ENCODE assay signal across 13 cellular contexts in genomic region chrX:75623535-75623934, GRCh38.
DNase-seq lines count a peak whose midpoint lies in the region; ATAC-seq, FAIRE-seq and TF ChIP-seq lines count a peak whose summit lies in the region.
"Had no signal": no experiment of that assay in that cellular context is flagged by ENCODE, and none has a peak within 500 bp of the region (broad histone marks: within the 10 kb centered on the region; RNA-seq: fewer than 3 reads in every experiment).

No MANE protein-coding gene starts in this region.

- TF ChIP-seq EP300 in HepG2 (IDR thresholded peaks at IDR 0.05; ENCODE audit: low read depth in 2 of 2, low read length in 2 of 2) (no peak), HepG2 (CRISPR knock-in tag; IDR thresholded peaks at IDR 0.05; ENCODE audit: borderline replicate concordance) (no peak)

- H3K36me3 ChIP-seq in HepG2 (replicated peaks in 1 of 2; ENCODE audit: control insufficient read depth in 1 of 2, insufficient read depth in 2 of 2, low read length in 2 of 2) (no peaks in the 10 kb centered on the region), right lobe of liver (no peaks in the 10 kb centered on the region), hepatocyte (replicated peaks; ENCODE audit: insufficient read depth, low read depth) (no peaks in the 10 kb centered on the region)
- H3K36me3 ChIP-seq: HAP-1 had no signal

- CTCF ChIA-PET in HepG2 (lab: Yijun Ruan, JAX; ENCODE audit: low intra/inter-chr PET ratio, low total read pairs): no interaction called here

- no peak overlapping the region for H3K4me2 ChIP-seq in HepG2 (ENCODE audit: low read depth, low read length)
- no peak overlapping the region for H3K4me2 ChIP-seq in hepatocyte

- no peak overlapping the region for H3K4me3 ChIP-seq in HepG2 (replicated peaks in 1 of 3; ENCODE audit: insufficient read depth in 1 of 3, low read depth in 2 of 3, low read length in 3 of 3)
- no peak overlapping the region for H3K4me3 ChIP-seq in right lobe of liver
- no peak overlapping the region for H3K4me3 ChIP-seq in hepatocyte
- H3K4me3 ChIP-seq: body of pancreas, HAP-1, skin epidermis had no signal

- no peaks in the 10 kb centered on the region for H3K4me1 ChIP-seq in HepG2 (ENCODE audit: insufficient read depth, low read length)
- H3K4me1 ChIP-seq in right lobe of liver: no peaks in the 10 kb centered on the region
- H3K4me1 ChIP-seq in hepatocyte (ENCODE audit: insufficient read depth): no peaks in the 10 kb centered on the region
- H3K4me1 ChIP-seq: body of pancreas, HAP-1 had no signal

- H3K27me3 ChIP-seq in HepG2 (ENCODE audit: control insufficient read depth in 1 of 2, insufficient read depth in 2 of 2, low read length in 2 of 2) (no peaks in the 10 kb centered on the region), right lobe of liver (no peaks in the 10 kb centered on the region), hepatocyte (no peaks in the 10 kb centered on the region)
- H3K27me3 ChIP-seq: body of pancreas had no signal

- 0 out of 2 replicates have a peak, but pooled peaks have one; percentile 20 for TF ChIP-seq CTCF in HepG2 (CRISPR knock-in tag; IDR thresholded peaks at IDR 0.05)
- TF ChIP-seq CTCF in right lobe of liver (IDR thresholded peaks at IDR 0.05): peak in 1 of 4 donors; percentile 8
- peak; percentile 19 for TF ChIP-seq CTCF in hepatocyte (IDR thresholded peaks at IDR 0.05; ENCODE audit: poor library complexity)

- TF ChIP-seq POLR2A in HepG2 (IDR thresholded peaks at IDR 0.05; ENCODE audit: insufficient read depth in 1 of 2, low read depth in 2 of 2, low read length in 2 of 2) (no peak), right lobe of liver (IDR thresholded peaks at IDR 0.05) (no peak)

- in situ Hi-C loops in HepG2 (cut with HindIII; ENCODE audit: extremely low pct_ligation_motif_present, low pct_unique_long_range_greater_than_20kb): loop anchor here (25.0 kb wide), 1 partner anchor 586 kb away; no protein-coding TSS in a partner anchor

- H3K27ac ChIP-seq in HepG2 (ENCODE audit: extremely low read length, insufficient read depth, low read length) (no peak overlapping the region), right lobe of liver (no peak overlapping the region), hepatocyte (no peak overlapping the region)
- H3K27ac ChIP-seq: body of pancreas, skin epidermis had no signal

- BruUV-seq in HepG2 (replicated peaks; lab: Mats Ljungman, UMichigan): no TSS peak

- H4K20me1 ChIP-seq in HepG2 (ENCODE audit: insufficient read depth, low read length) (no peaks in the 10 kb centered on the region), hepatocyte (ENCODE audit: insufficient read depth, poor library complexity, severe bottlenecking) (no peaks in the 10 kb centered on the region)

- H2AFZ ChIP-seq in HepG2 (ENCODE audit: low read length) (no peak overlapping the region), hepatocyte (no peak overlapping the region)

- intact Hi-C loops in HepG2 (cut with micrococcal nuclease; ENCODE audit: unreplicated experiment) (no loop called here), right lobe of liver (cut with DNase I) (no loop called here)

- POLR2A ChIA-PET in HepG2 (lab: Yijun Ruan, JAX): no interaction called here

- FAIRE-seq in HepG2 (lab: Jason Lieb, UNC): peak; percentile 39
- FAIRE-seq in urothelium cell line (lab: Jason Lieb, UNC): no peak

- H3K9ac ChIP-seq in HepG2 (ENCODE audit: insufficient read depth, low read depth, low read length): no peak overlapping the region

- H3K9me3 ChIP-seq in HepG2 (ENCODE audit: low read length) (peaks cover 16% of the 10 kb centered on the region; the same call in 1 of the 2 replicates), right lobe of liver (no peaks in the 10 kb centered on the region), hepatocyte (ENCODE audit: low read depth) (no peaks in the 10 kb centered on the region)
- H3K9me3 ChIP-seq: body of pancreas, HAP-1 had no signal

- H3K79me2 ChIP-seq in HepG2 (ENCODE audit: insufficient read depth, low read length) (no peaks in the 10 kb centered on the region), hepatocyte (no peaks in the 10 kb centered on the region)

- DNase-seq in HepG2 (ENCODE audit: low spot score) (peak; percentile 1), right lobe of liver (no peak), RPMI7951 (ENCODE audit: low read depth) (peak; percentile 7), hepatocyte (ENCODE audit: low spot score) (peak; percentile 8), urothelium cell line (ENCODE audit: low spot score) (peak; percentile 3)
- DNase-seq: body of pancreas; effector memory CD4-positive, alpha-beta T cell; NCI-H1417 treated with DMSO at 0.1 percent for 48 hours had no signal

- ATAC-seq in HepG2 (peak; percentile 65), right lobe of liver (no peak), HG02885 (IDR thresholded peaks at IDR 0.05; ENCODE audit: poor library complexity, unreplicated experiment) (no peak), HG03342 (IDR thresholded peaks at IDR 0.05; ENCODE audit: unreplicated experiment) (no peak), GM19452 (IDR thresholded peaks at IDR 0.05; ENCODE audit: unreplicated experiment) (no peak)
- ATAC-seq: body of pancreas had no signal

- WGBS in HepG2 (ENCODE audit: low lambda C conversion rate): 67% methylated on average over 1 of the region's 1 CpG
- 41% methylated on average over 1 of the region's 1 CpG for WGBS in right lobe of liver (ENCODE audit: insufficient coverage, low coverage, low lambda C conversion rate, missing lambda C conversion rate)
- WGBS in hepatocyte (ENCODE audit: low lambda C conversion rate, missing lambda C conversion rate): 42% methylated on average over 1 of the region's 1 CpG

- no peaks in the 10 kb centered on the region for H3K9me2 ChIP-seq in hepatocyte (replicated peaks; ENCODE audit: insufficient read depth)

- no peak for TF ChIP-seq RAD21 in HepG2 (CRISPR knock-in tag; IDR thresholded peaks at IDR 0.05)

TF ChIP-seq in HepG2, 621 proteins besides CTCF, POLR2A, EP300 and RAD21:
- peak; percentile 52 for TF ChIP-seq STAG1 (CRISPR knock-in tag; IDR thresholded peaks at IDR 0.05)
- TF ChIP-seq TEAD2 (CRISPR knock-in tag; IDR thresholded peaks at IDR 0.05): no peak

Comparison
In these comparisons a context has a peak if more than half of its experiments do, and no peak if none do; other contexts are left out.
1. DNase-seq: peak in HepG2 (single experiment), RPMI7951 (single experiment), hepatocyte (single experiment) and urothelium cell line (single experiment); none in right lobe of liver (0 of 3).